8 cellular contexts compared by ENCODE assay signal in genomic region chr1:2133879-2134215, GRCh38.
DNase-seq lines count a peak whose midpoint lies in the region; ATAC-seq and TF ChIP-seq lines count a peak whose summit lies in the region.

No MANE protein-coding gene starts in this region.

- H3K4me1 ChIP-seq in ectodermal cell (ENCODE audit: control insufficient read depth, insufficient read depth, low read length) (peaks cover 41% of the 10 kb centered on the region), mucosa of descending colon (ENCODE audit: low read depth) (peaks cover 37% of the 10 kb centered on the region), upper lobe of right lung (peaks cover 48% of the 10 kb centered on the region)

- H3K27me3 ChIP-seq in ectodermal cell (ENCODE audit: control insufficient read depth, insufficient read depth, low read length, poor library complexity, severe bottlenecking) (no peaks in the 10 kb centered on the region), upper lobe of right lung (no peaks in the 10 kb centered on the region)

- CTCF ChIA-PET in activated naive CD4-positive, alpha-beta T cell treated with anti-CD3 and anti-CD28 coated beads for 36 hours (lab: Charles Lee): no interaction called here

- H3K4me1 Mint-ChIP-seq in activated naive CD4-positive, alpha-beta T cell treated with anti-CD3 and anti-CD28 coated beads, Interleukin-2, amount 50 U/mL, for 24 hours: peaks cover 26% of the 10 kb centered on the region
- peaks cover 12% of the 10 kb centered on the region for H3K4me1 Mint-ChIP-seq in activated naive CD4-positive, alpha-beta T cell treated with anti-CD3 and anti-CD28 coated beads for 36 hours (ENCODE audit: low read depth)
- H3K4me1 Mint-ChIP-seq in T-helper 2 cell treated with Interferon-gamma antibody and Interleukin-4, amounts not matched to agents 5 μg/mL and 100 μg/mL, for 36 hours (ENCODE audit: low read depth): peaks cover 4% of the 10 kb centered on the region

- intact Hi-C loops in activated naive CD4-positive, alpha-beta T cell treated with anti-CD3 and anti-CD28 coated beads for 36 hours (cut with micrococcal nuclease): loop anchor here (1.0 to 5.0 kb wide), 6 partner anchors 15 to 225 kb away; partner anchors contain the start of genes PRKCZ and TMEM52
- intact Hi-C loops in mucosa of descending colon (cut with DNase I, micrococcal nuclease): no loop called here
- intact Hi-C loops in upper lobe of right lung (cut with DNase I): no loop called here

- ATAC-seq in mucosa of descending colon (no peak), upper lobe of right lung (no peak)

- H3K4me3 ChIP-seq in ectodermal cell (ENCODE audit: insufficient read depth, low read depth, low read length) (peak overlapping the region; percentile 35), mucosa of descending colon (no peak overlapping the region), upper lobe of right lung (peak overlapping the region; percentile 41)

- H3K27me3 Mint-ChIP-seq in activated naive CD4-positive, alpha-beta T cell treated with anti-CD3 and anti-CD28 coated beads, Interleukin-2, amount 50 U/mL, for 24 hours: no peaks in the 10 kb centered on the region
- H3K27me3 Mint-ChIP-seq in activated naive CD4-positive, alpha-beta T cell treated with anti-CD3 and anti-CD28 coated beads for 36 hours (ENCODE audit: low read depth): no peaks in the 10 kb centered on the region
- H3K27me3 Mint-ChIP-seq in T-helper 2 cell treated with Interferon-gamma antibody and Interleukin-4, amounts not matched to agents 5 μg/mL and 100 μg/mL, for 36 hours (ENCODE audit: low read depth): no peaks in the 10 kb centered on the region

- H3K27ac Mint-ChIP-seq in activated naive CD4-positive, alpha-beta T cell treated with anti-CD3 and anti-CD28 coated beads, Interleukin-2, amount 50 U/mL, for 24 hours: no peak overlapping the region
- no peak overlapping the region for H3K27ac Mint-ChIP-seq in activated naive CD4-positive, alpha-beta T cell treated with anti-CD3 and anti-CD28 coated beads for 36 hours
- no peak overlapping the region for H3K27ac Mint-ChIP-seq in T-helper 2 cell treated with Interferon-gamma antibody and Interleukin-4, amounts not matched to agents 5 μg/mL and 100 μg/mL, for 36 hours

- WGBS in ectodermal cell, 2 experiments: 80% methylated on average over 17 of the region's 17 CpGs

- H3K36me3 ChIP-seq in ectodermal cell (ENCODE audit: control insufficient read depth, insufficient read depth, low read length): no peaks in the 10 kb centered on the region
- no peaks in the 10 kb centered on the region for H3K36me3 ChIP-seq in mucosa of descending colon (ENCODE audit: low read depth)
- no peaks in the 10 kb centered on the region for H3K36me3 ChIP-seq in upper lobe of right lung

- H3K27ac ChIP-seq in ectodermal cell (ENCODE audit: insufficient read depth, low read depth, low read length, poor library complexity, severe bottlenecking) (peak overlapping the region; percentile 74), upper lobe of right lung (peak overlapping the region; percentile 88)

- H3K9me3 ChIP-seq in ectodermal cell (ENCODE audit: control insufficient read depth, low read length): no peaks in the 10 kb centered on the region
- no peaks in the 10 kb centered on the region for H3K9me3 ChIP-seq in mucosa of descending colon
- no peaks in the 10 kb centered on the region for H3K9me3 ChIP-seq in upper lobe of right lung

- no peaks in the 10 kb centered on the region for H3K9me3 Mint-ChIP-seq in activated naive CD4-positive, alpha-beta T cell treated with anti-CD3 and anti-CD28 coated beads, Interleukin-2, amount 50 U/mL, for 24 hours
- H3K9me3 Mint-ChIP-seq in activated naive CD4-positive, alpha-beta T cell treated with anti-CD3 and anti-CD28 coated beads for 36 hours: no peaks in the 10 kb centered on the region
- no peaks in the 10 kb centered on the region for H3K9me3 Mint-ChIP-seq in T-helper 2 cell treated with Interferon-gamma antibody and Interleukin-4, amounts not matched to agents 5 μg/mL and 100 μg/mL, for 36 hours

- TF ChIP-seq CTCF in mucosa of descending colon (IDR thresholded peaks at IDR 0.05) (no peak), upper lobe of right lung (IDR thresholded peaks at IDR 0.05) (no peak)

- peak overlapping the region; percentile 19 for H3K4me3 Mint-ChIP-seq in activated naive CD4-positive, alpha-beta T cell treated with anti-CD3 and anti-CD28 coated beads, Interleukin-2, amount 50 U/mL, for 24 hours
- H3K4me3 Mint-ChIP-seq in activated naive CD4-positive, alpha-beta T cell treated with anti-CD3 and anti-CD28 coated beads for 36 hours: no peak overlapping the region
- no peak overlapping the region for H3K4me3 Mint-ChIP-seq in T-helper 2 cell treated with Interferon-gamma antibody and Interleukin-4, amounts not matched to agents 5 μg/mL and 100 μg/mL, for 36 hours

- DNase-seq in activated naive CD4-positive, alpha-beta T cell treated with anti-CD3 and anti-CD28 coated beads for 36 hours: no peak
- DNase-seq in mucosa of descending colon (peak in 2 of 3 donors; percentile 36 to 77), upper lobe of right lung (peak; percentile 73), midbrain (lab: John Stamatoyannopoulos, UW) (no peak), NCI-H2171 treated with DMSO at 0.1 percent for 48 hours (lab: John Stamatoyannopoulos, UW) (no peak)
- DNase-seq in T-helper 2 cell treated with Interferon-gamma antibody and Interleukin-4, amounts not matched to agents 5 μg/mL and 100 μg/mL, for 36 hours (ENCODE audit: low spot score): no peak

- no peaks in the 10 kb centered on the region for H3K36me3 Mint-ChIP-seq in activated naive CD4-positive, alpha-beta T cell treated with anti-CD3 and anti-CD28 coated beads, Interleukin-2, amount 50 U/mL, for 24 hours
- no peaks in the 10 kb centered on the region for H3K36me3 Mint-ChIP-seq in activated naive CD4-positive, alpha-beta T cell treated with anti-CD3 and anti-CD28 coated beads for 36 hours (ENCODE audit: low read depth)
- H3K36me3 Mint-ChIP-seq in T-helper 2 cell treated with Interferon-gamma antibody and Interleukin-4, amounts not matched to agents 5 μg/mL and 100 μg/mL, for 36 hours (ENCODE audit: low read depth): no peaks in the 10 kb centered on the region

Comparison
In these comparisons a context has a peak if more than half of its experiments do, and no peak if none do; other contexts are left out.
1. DNase-seq: peak in mucosa of descending colon (2 of 3) and upper lobe of right lung (single experiment); none in activated naive CD4-positive, alpha-beta T cell treated with anti-CD3 and anti-CD28 coated beads for 36 hours (single experiment), T-helper 2 cell treated with Interferon-gamma antibody and Interleukin-4, amounts not matched to agents 5 μg/mL and 100 μg/mL, for 36 hours (single experiment), midbrain (single experiment) and NCI-H2171 treated with DMSO at 0.1 percent for 48 hours (single experiment).